In the genomic region with DNA sequence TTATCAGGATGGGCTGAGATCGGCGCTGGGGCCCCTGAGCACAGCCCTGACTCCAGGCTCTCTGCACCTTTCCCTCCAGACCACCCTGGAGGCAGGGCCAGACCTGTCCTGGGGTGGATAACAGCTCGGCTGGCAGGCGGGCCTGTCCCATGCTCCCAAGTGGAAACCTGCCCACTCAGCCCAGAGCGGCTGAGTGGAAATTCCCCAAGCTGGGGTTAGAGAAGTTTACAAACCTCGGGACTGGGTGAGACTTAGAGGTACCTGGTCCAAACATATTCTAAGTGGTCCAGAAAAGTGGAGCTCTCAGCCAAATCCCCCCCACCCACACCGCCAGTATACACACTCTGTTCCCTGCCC, we compare ENCODE assay signal across 13 cellular contexts. TPM values are rescaled to one million over a fixed set of nuclear protein-coding genes. Genes with fewer than 3 reads are reported as not detected.
DNase-seq lines count a peak whose midpoint lies in the region; ATAC-seq and TF ChIP-seq lines count a peak whose summit lies in the region.
"Had no signal": no experiment of that assay in that cellular context is flagged by ENCODE, and none has a peak within 500 bp of the region (broad histone marks: within the 10 kb centered on the region; RNA-seq: fewer than 3 reads in every experiment).

No MANE protein-coding gene starts in this region.

- intact Hi-C loops in thyroid gland (cut with DNase I), result no loop called here

- no peaks in the 10 kb centered on the region for H3K36me3 Mint-ChIP-seq in activated T-cell treated with anti-CD3 and anti-CD28 coated beads, Interleukin-2, amount 50 U/mL, for 24 hours (ENCODE audit: low read depth)
- H3K36me3 Mint-ChIP-seq in activated T-cell treated with anti-CD3 and anti-CD28 coated beads, Interleukin-2, amount 50 U/mL, for 4 hours (ENCODE audit: insufficient read depth), result no peaks in the 10 kb centered on the region
- no peaks in the 10 kb centered on the region for H3K36me3 Mint-ChIP-seq in activated T-helper 17 cell treated with anti-CD3 and anti-CD28 coated beads, Interleukin-2, amount 50 U/mL, for 72 hours (ENCODE audit: low read depth)
- no peaks in the 10 kb centered on the region for H3K36me3 Mint-ChIP-seq in natural killer cell treated with Interleukin-12 subunit alpha and Interleukin-12 subunit beta and Interleukin-15 and Interleukin-18, amount 100 ng/mL, for 72 hours

- ATAC-seq in activated T-cell treated with anti-CD3 and anti-CD28 coated beads, Interleukin-2, amount 50 U/mL, for 4 hours, result no peak
- peak; percentile 13 for ATAC-seq in activated T-helper 17 cell treated with anti-CD3 and anti-CD28 coated beads, Interleukin-2, amount 50 U/mL, for 72 hours (replicated peaks)
- no peak for ATAC-seq in left lobe of liver
- ATAC-seq in natural killer cell treated with Interleukin-12 subunit alpha and Interleukin-12 subunit beta and Interleukin-15 and Interleukin-18, amount 100 ng/mL, for 72 hours, result no peak

- TF ChIP-seq POLR2A in thyroid gland (IDR thresholded peaks at IDR 0.05), result no peak

- H3K27ac Mint-ChIP-seq in activated T-cell treated with anti-CD3 and anti-CD28 coated beads, Interleukin-2, amount 50 U/mL, for 24 hours, result peak overlapping the region; percentile 67
- H3K27ac Mint-ChIP-seq in activated T-helper 17 cell treated with anti-CD3 and anti-CD28 coated beads, Interleukin-2, amount 50 U/mL, for 72 hours, result peak overlapping the region; percentile 28
- H3K27ac Mint-ChIP-seq in natural killer cell treated with Interleukin-12 subunit alpha and Interleukin-12 subunit beta and Interleukin-15 and Interleukin-18, amount 100 ng/mL, for 72 hours, result peak overlapping the region in 1 of 2 donors; percentile 87

- TF ChIP-seq CTCF in thyroid gland (IDR thresholded peaks at IDR 0.05), result no peak

- no peaks in the 10 kb centered on the region for H3K9me3 Mint-ChIP-seq in activated T-cell treated with anti-CD3 and anti-CD28 coated beads, Interleukin-2, amount 50 U/mL, for 24 hours
- H3K9me3 Mint-ChIP-seq in activated T-cell treated with anti-CD3 and anti-CD28 coated beads, Interleukin-2, amount 50 U/mL, for 4 hours, result no peaks in the 10 kb centered on the region
- no peaks in the 10 kb centered on the region for H3K9me3 Mint-ChIP-seq in activated T-helper 17 cell treated with anti-CD3 and anti-CD28 coated beads, Interleukin-2, amount 50 U/mL, for 72 hours
- no peaks in the 10 kb centered on the region for H3K9me3 Mint-ChIP-seq in natural killer cell treated with Interleukin-12 subunit alpha and Interleukin-12 subunit beta and Interleukin-15 and Interleukin-18, amount 100 ng/mL, for 72 hours

- H3K4me3 Mint-ChIP-seq in activated T-cell treated with anti-CD3 and anti-CD28 coated beads, Interleukin-2, amount 50 U/mL, for 24 hours, result no peak overlapping the region
- no peak overlapping the region for H3K4me3 Mint-ChIP-seq in activated T-cell treated with anti-CD3 and anti-CD28 coated beads, Interleukin-2, amount 50 U/mL, for 4 hours
- H3K4me3 Mint-ChIP-seq in activated T-helper 17 cell treated with anti-CD3 and anti-CD28 coated beads, Interleukin-2, amount 50 U/mL, for 72 hours, result peak overlapping the region; percentile 36
- no peak overlapping the region for H3K4me3 Mint-ChIP-seq in natural killer cell treated with Interleukin-12 subunit alpha and Interleukin-12 subunit beta and Interleukin-15 and Interleukin-18, amount 100 ng/mL, for 72 hours

- H3K27ac ChIP-seq in thyroid gland, result peak overlapping the region in 2 of 3 donors; percentile 15 to 28
- H3K27ac ChIP-seq: brain microvascular endothelial cell had no signal

- WGBS in thyroid gland, 2 donors, result 64 to 67% methylated on average over 5 to 6 of the region's 7 CpGs

- no peak overlapping the region for H3K4me3 ChIP-seq in thyroid gland (replicated peaks in 1 of 3)
- H3K4me3 ChIP-seq: K562 had no signal

- H3K27me3 Mint-ChIP-seq in activated T-cell treated with anti-CD3 and anti-CD28 coated beads, Interleukin-2, amount 50 U/mL, for 24 hours, result no peaks in the 10 kb centered on the region
- no peaks in the 10 kb centered on the region for H3K27me3 Mint-ChIP-seq in activated T-cell treated with anti-CD3 and anti-CD28 coated beads, Interleukin-2, amount 50 U/mL, for 4 hours (ENCODE audit: low read depth)
- no peaks in the 10 kb centered on the region for H3K27me3 Mint-ChIP-seq in activated T-helper 17 cell treated with anti-CD3 and anti-CD28 coated beads, Interleukin-2, amount 50 U/mL, for 72 hours
- peaks cover 0 to 5% of the 10 kb centered on the region in 2 donors for H3K27me3 Mint-ChIP-seq in natural killer cell treated with Interleukin-12 subunit alpha and Interleukin-12 subunit beta and Interleukin-15 and Interleukin-18, amount 100 ng/mL, for 72 hours

- no peaks in the 10 kb centered on the region for H3K9me3 ChIP-seq in thyroid gland

- H3K4me1 ChIP-seq in thyroid gland, result peaks cover 11 to 41% of the 10 kb centered on the region in 2 donors

- no peaks in the 10 kb centered on the region for H3K36me3 ChIP-seq in thyroid gland
- H3K36me3 ChIP-seq: brain microvascular endothelial cell had no signal

- peaks cover 55% of the 10 kb centered on the region for H3K4me1 Mint-ChIP-seq in activated T-cell treated with anti-CD3 and anti-CD28 coated beads, Interleukin-2, amount 50 U/mL, for 24 hours (ENCODE audit: low read depth)
- peaks cover 49% of the 10 kb centered on the region for H3K4me1 Mint-ChIP-seq in activated T-cell treated with anti-CD3 and anti-CD28 coated beads, Interleukin-2, amount 50 U/mL, for 4 hours (ENCODE audit: low read depth)
- peaks cover 10% of the 10 kb centered on the region for H3K4me1 Mint-ChIP-seq in activated T-helper 17 cell treated with anti-CD3 and anti-CD28 coated beads, Interleukin-2, amount 50 U/mL, for 72 hours
- peaks cover 28 to 37% of the 10 kb centered on the region in 2 donors for H3K4me1 Mint-ChIP-seq in natural killer cell treated with Interleukin-12 subunit alpha and Interleukin-12 subunit beta and Interleukin-15 and Interleukin-18, amount 100 ng/mL, for 72 hours (ENCODE audit: low read depth in 2 of 2)

- no peaks in the 10 kb centered on the region for H3K27me3 ChIP-seq in thyroid gland
- H3K27me3 ChIP-seq: brain microvascular endothelial cell had no signal

- peak; percentile 40 for DNase-seq in activated T-cell treated with anti-CD3 and anti-CD28 coated beads, Interleukin-2, amount 50 U/mL, for 24 hours
- no peak for DNase-seq in activated T-cell treated with anti-CD3 and anti-CD28 coated beads, Interleukin-2, amount 50 U/mL, for 4 hours
- DNase-seq in left lobe of liver (ENCODE audit: low spot score), result peak; percentile 41
- DNase-seq in thyroid gland, result no peak
- DNase-seq in natural killer cell treated with Interleukin-12 subunit alpha and Interleukin-12 subunit beta and Interleukin-15 and Interleukin-18, amount 100 ng/mL, for 72 hours (ENCODE audit: low spot score), result no peak
- no peak for DNase-seq in NCI-H187 treated with DMSO at 0.1 percent for 48 hours (lab: John Stamatoyannopoulos, UW)
- DNase-seq in NK-92 (lab: John Stamatoyannopoulos, UW; ENCODE audit: unreplicated experiment), result no peak
- DNase-seq: NCI-H2029 treated with DMSO at 0.1 percent for 48 hours had no signal

RNA-seq across cellular contexts. Expression of a gene that starts 4.8 kb away (rescaled TPM):
- total RNA-seq in activated T-cell treated with anti-CD3 and anti-CD28 coated beads, Interleukin-2, amount 50 U/mL, for 4 hours, result under 1 TPM; 0.63 to 0.66 (median 0.63) TPM
- 1 to 10 TPM in 1 of 2 donors, not detected in 1; 1.4 TPM for total RNA-seq in activated T-helper 17 cell treated with anti-CD3 and anti-CD28 coated beads, Interleukin-2, amount 50 U/mL, for 72 hours
- total RNA-seq in left lobe of liver (13.6 TPM), thyroid gland (1 to 10 TPM in 3 of 4 donors, under 1 TPM in 1; 0.42 to 2.8 (median 1.5) TPM)
- total RNA-seq in natural killer cell treated with Interleukin-12 subunit alpha and Interleukin-12 subunit beta and Interleukin-15 and Interleukin-18, amount 100 ng/mL, for 72 hours, result 1 to 10 TPM in 1 of 2 donors, under 1 TPM in 1; 0.14 to 1.5 TPM
- total RNA-seq: Daoy, K562 had no signal

RNA-seq across cellular contexts. Expression of a gene that starts 32.3 kb away (rescaled TPM):
- not detected for total RNA-seq in activated T-cell treated with anti-CD3 and anti-CD28 coated beads, Interleukin-2, amount 50 U/mL, for 4 hours
- total RNA-seq in activated T-helper 17 cell treated with anti-CD3 and anti-CD28 coated beads, Interleukin-2, amount 50 U/mL, for 72 hours, result 1 to 10 TPM in 1 of 2 donors, not detected in 1; 2.8 TPM
- total RNA-seq in left lobe of liver, result 1.4 TPM
- total RNA-seq in thyroid gland, result 1 to 10 TPM in 2 of 4 donors, under 1 TPM in 2; 0.54 to 1.8 (median 0.99) TPM
- under 1 TPM in 1 of 2 donors, not detected in 1; 0.08 TPM for total RNA-seq in natural killer cell treated with Interleukin-12 subunit alpha and Interleukin-12 subunit beta and Interleukin-15 and Interleukin-18, amount 100 ng/mL, for 72 hours
- total RNA-seq: Daoy, K562 had no signal

RNA-seq across cellular contexts. Expression of a gene that starts 47.1 kb away (rescaled TPM):
- under 1 TPM in 2 of 3 donors, not detected in 1; 0.16 to 0.38 TPM for total RNA-seq in activated T-cell treated with anti-CD3 and anti-CD28 coated beads, Interleukin-2, amount 50 U/mL, for 4 hours
- total RNA-seq in activated T-helper 17 cell treated with anti-CD3 and anti-CD28 coated beads, Interleukin-2, amount 50 U/mL, for 72 hours, result under 1 TPM in 1 of 2 donors, not detected in 1; 0.19 TPM
- total RNA-seq in left lobe of liver, result 10.4 TPM
- 100 to 1,000 TPM in 2 of 4 donors, 10 to 100 TPM in 2; 34.2 to 143 (median 88.6) TPM for total RNA-seq in thyroid gland
- not detected for total RNA-seq in natural killer cell treated with Interleukin-12 subunit alpha and Interleukin-12 subunit beta and Interleukin-15 and Interleukin-18, amount 100 ng/mL, for 72 hours
- total RNA-seq: T-helper 2 cell treated with Interferon-gamma antibody and Interleukin-4, amounts not matched to agents 100 ng/mL and 5 ng/mL, for 36 hours had no signal

Comparison
In these comparisons a context has a peak if more than half of its experiments do, and no peak if none do; other contexts are left out.
1. DNase-seq: peak in activated T-cell treated with anti-CD3 and anti-CD28 coated beads, Interleukin-2, amount 50 U/mL, for 24 hours (single experiment) and left lobe of liver (single experiment); none in activated T-cell treated with anti-CD3 and anti-CD28 coated beads, Interleukin-2, amount 50 U/mL, for 4 hours (single experiment), thyroid gland (0 of 2), natural killer cell treated with Interleukin-12 subunit alpha and Interleukin-12 subunit beta and Interleukin-15 and Interleukin-18, amount 100 ng/mL, for 72 hours (single experiment), NCI-H187 treated with DMSO at 0.1 percent for 48 hours (single experiment) and NK-92 (single experiment).